8 cellular contexts compared by ENCODE assay signal in the genomic region with DNA sequence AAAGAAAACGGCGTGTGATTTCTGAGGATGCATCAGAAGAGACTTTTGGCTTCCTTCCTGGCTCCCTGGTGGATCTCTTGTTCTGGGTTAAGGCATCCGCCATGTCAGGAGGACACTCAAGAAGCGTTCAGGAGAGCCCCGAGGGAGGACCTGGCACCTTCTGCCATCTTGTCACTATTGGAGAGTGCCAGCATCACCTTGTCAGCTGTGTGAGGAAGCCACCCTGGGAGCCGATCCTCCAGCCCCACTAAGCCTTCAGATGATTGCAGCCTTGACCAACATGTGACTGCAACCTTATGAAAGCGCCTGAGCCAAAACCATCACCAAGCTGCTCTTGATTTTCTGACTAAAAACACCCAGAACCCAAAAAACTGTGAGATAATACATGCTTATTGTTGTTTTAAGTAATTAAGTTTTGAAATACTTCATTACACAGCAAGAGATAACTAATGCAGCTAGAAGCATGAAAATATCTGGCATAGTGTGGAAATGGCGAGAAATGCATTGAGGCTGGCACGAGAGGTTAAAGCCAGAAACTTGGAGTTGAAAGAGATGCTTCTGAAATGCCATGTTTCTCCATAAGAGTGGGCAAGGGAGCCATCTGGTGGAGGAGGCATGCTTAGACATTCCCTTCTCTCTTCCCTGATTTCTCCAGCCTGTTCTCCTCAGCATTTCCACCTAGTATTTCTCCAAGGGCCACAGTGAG. TPM values are rescaled to one million over a fixed set of nuclear protein-coding genes. Genes with fewer than 3 reads are reported as not detected.
DNase-seq lines count a peak whose midpoint lies in the region; ATAC-seq and TF ChIP-seq lines count a peak whose summit lies in the region.

No MANE protein-coding gene starts in this region.

- no peak overlapping the region for H3K4me2 ChIP-seq in HCT116 (ENCODE audit: low read length)

- H3K9me3 ChIP-seq in HCT116 (ENCODE audit: control insufficient read depth in 1 of 2, insufficient read depth in 1 of 2, low read depth in 1 of 2, low read length in 2 of 2): no peaks in the 10 kb centered on the region
- no peaks in the 10 kb centered on the region for H3K9me3 ChIP-seq in tibial artery

- H3K4me3 Mint-ChIP-seq in naive thymus-derived CD8-positive, alpha-beta T cell: no peak overlapping the region

- no peaks in the 10 kb centered on the region for H3K79me2 ChIP-seq in HCT116 (ENCODE audit: insufficient read depth, low read length)

- peak; percentile 98 for TF ChIP-seq RAD21 in HCT116 (IDR thresholded peaks at IDR 0.05; ENCODE audit: low read depth)

- TF ChIP-seq POLR2A in HCT116 (IDR thresholded peaks at IDR 0.05; ENCODE audit: borderline replicate concordance, extremely low read depth, insufficient read depth, insufficient read length): no peak

- peak in 11 of 14 donors; percentile 5 to 76 (median 36) for DNase-seq in C1 segment of cervical spinal cord (lab: John Stamatoyannopoulos, UW)
- DNase-seq in HCT116 (ENCODE audit: low read depth, low spot score): no peak
- peak; percentile 74 for DNase-seq in NCI-H69 (lab: John Stamatoyannopoulos, UW)
- DNase-seq in activated CD4-positive, alpha-beta T cell treated with anti-CD3 and anti-CD28 coated beads, Interleukin-2, amount 50 U/mL, for 48 hours: peak; percentile 59 to 68
- no peak for DNase-seq in epithelial cell of proximal tubule (ENCODE audit: low read depth)
- DNase-seq in naive thymus-derived CD8-positive, alpha-beta T cell: peak; percentile 24 to 76 (median 58)
- peak; percentile 72 to 84 for DNase-seq in tibial artery

- H3K27me3 ChIP-seq in HCT116 (ENCODE audit: insufficient read depth, low read length) (no peaks in the 10 kb centered on the region), tibial artery (no peaks in the 10 kb centered on the region)

- peak; percentile 87 for ATAC-seq in HCT116
- peak; percentile 62 to 73 for ATAC-seq in naive thymus-derived CD8-positive, alpha-beta T cell
- no peak for ATAC-seq in GM21526 (IDR thresholded peaks at IDR 0.05; ENCODE audit: low FRiP score, unreplicated experiment)

- no peak overlapping the region for H3K27ac ChIP-seq in HCT116 (ENCODE audit: low read depth, low read length)
- H3K27ac ChIP-seq in tibial artery: peak overlapping the region in 1 of 2 donors; percentile 7

- H3K36me3 ChIP-seq in HCT116 (ENCODE audit: control insufficient read depth in 1 of 2, insufficient read depth in 2 of 2, low read length in 2 of 2) (no peaks in the 10 kb centered on the region), tibial artery (no peaks in the 10 kb centered on the region)

- no peak overlapping the region for H2AFZ ChIP-seq in HCT116 (ENCODE audit: low read depth, low read length, poor library complexity, severe bottlenecking)

- no peak overlapping the region for H3K4me3 ChIP-seq in HCT116 (replicated peaks in 1 of 2; ENCODE audit: low read depth in 1 of 2, low read length in 2 of 2)
- H3K4me3 ChIP-seq in epithelial cell of proximal tubule (ENCODE audit: low read depth, low read length): no peak overlapping the region
- H3K4me3 ChIP-seq in tibial artery: no peak overlapping the region

- TF ChIP-seq CTCF in HCT116 (IDR thresholded peaks at IDR 0.05 in 2 of 3, conservative IDR thresholded peaks at IDR 0.05 in 1 of 3; ENCODE audit: borderline replicate concordance in 1 of 3, insufficient read depth in 1 of 3, low read depth in 2 of 3, low read length in 2 of 3): peak; percentile 85 to 95 (median 86)
- TF ChIP-seq CTCF in epithelial cell of proximal tubule (conservative IDR thresholded peaks at IDR 0.05; ENCODE audit: low read depth, low read length): peak; percentile 98
- peak; percentile 81 to 95 for TF ChIP-seq CTCF in tibial artery (IDR thresholded peaks at IDR 0.05)

- no TSS peak for BruUV-seq in HCT116 (replicated peaks; lab: Mats Ljungman, UMichigan)

- POLR2A ChIA-PET in HCT116 (lab: Charles Lee): interaction anchor here (0.8 kb wide), 1 partner anchor 30 kb away, joined by 3 read pairs; no protein-coding TSS in a partner anchor
- POLR2A ChIA-PET in naive thymus-derived CD8-positive, alpha-beta T cell (lab: Charles Lee): interaction anchor here (1.2 kb wide), 1 partner anchor 17 kb away, joined by 3 read pairs; no protein-coding TSS in a partner anchor

- no peaks in the 10 kb centered on the region for H4K20me1 ChIP-seq in HCT116 (ENCODE audit: insufficient read depth)

- H3K27ac Mint-ChIP-seq in naive thymus-derived CD8-positive, alpha-beta T cell: peak overlapping the region in 3 of 10 donors; percentile 2 to 31 (median 5)

- H3K36me3 Mint-ChIP-seq in naive thymus-derived CD8-positive, alpha-beta T cell: no peaks in the 10 kb centered on the region

- no peak overlapping the region for H3K9ac ChIP-seq in HCT116 (ENCODE audit: low read length)

- H3K4me1 ChIP-seq in HCT116 (ENCODE audit: control insufficient read depth in 1 of 2, insufficient read depth in 2 of 2, low read length in 2 of 2) (peaks cover 0 to 8% of the 10 kb centered on the region in 2 experiments; a peak in 2 of 4 replicates), tibial artery (peaks cover 0 to 16% (median 12%) of the 10 kb centered on the region in 4 donors)

- H3K9me2 ChIP-seq in HCT116 (ENCODE audit: insufficient read depth): no peaks in the 10 kb centered on the region

- H3K4me1 Mint-ChIP-seq in naive thymus-derived CD8-positive, alpha-beta T cell: peaks cover 5 to 9% (median 6%) of the 10 kb centered on the region in 4 donors

- H3K9me3 Mint-ChIP-seq in naive thymus-derived CD8-positive, alpha-beta T cell: no peaks in the 10 kb centered on the region

- intact Hi-C loops in HCT116 (cut with micrococcal nuclease) (loop anchor here (1.0 to 2.0 kb wide), 3 partner anchors 22 to 55 kb away; no protein-coding TSS in a partner anchor), tibial artery (cut with DNase I; ENCODE audit: low total_unique reads) (loop anchor here (5.0 kb wide), 2 partner anchors 34 to 54 kb away; no protein-coding TSS in a partner anchor)

- CTCF ChIA-PET in HCT116 (lab: Charles Lee): interaction anchor here (0.8 to 5.7 kb wide), 7 partner anchors 13 to 55 kb away, joined by 3 to 44 read pairs (median 4); a partner anchor contains a TSS

- peaks cover 0 to 15% (median 7%) of the 10 kb centered on the region in 5 donors for H3K27me3 Mint-ChIP-seq in naive thymus-derived CD8-positive, alpha-beta T cell

- RAD21 ChIA-PET in HCT116 (lab: Charles Lee; ENCODE audit: low non-redundant PET in 1 of 2, low total read pairs in 2 of 2, uncharacterized antibody in 2 of 2, unreplicated experiment in 2 of 2): interaction anchor here in 1 of 2 experiments (1.3 to 1.6 kb wide), 2 partner anchors 22 to 30 kb away, joined by 4 read pairs; no protein-coding TSS in a partner anchor

TF ChIP-seq in HCT116, 20 proteins besides CTCF, POLR2A, EP300 and RAD21:
- TF ChIP-seq CBX3 (IDR thresholded peaks at IDR 0.05; ENCODE audit: low read depth) (peak; percentile 32; the same call in 1 of the 2 replicates), POLR2AphosphoS5 (IDR thresholded peaks at IDR 0.05; ENCODE audit: low read depth, low read length) (no peak)

RNA-seq across cellular contexts. Expression of a gene that starts 5.4 kb away (rescaled TPM):
- total RNA-seq in HCT116 (2021; ENCODE audit: unreplicated experiment): 28.4 TPM
- polyA plus RNA-seq in HCT116 (2012): 12.8 and 15.3 TPM in 2 replicates
- 13.5 and 23.6 TPM in 2 replicates for total RNA-seq in epithelial cell of proximal tubule
- total RNA-seq in naive thymus-derived CD8-positive, alpha-beta T cell: 10 to 100 TPM; 60.7 to 64.4 TPM
- 10 to 100 TPM; 29.1 to 37.9 (median 34.1) TPM for polyA plus RNA-seq in naive thymus-derived CD8-positive, alpha-beta T cell

RNA-seq across cellular contexts. Expression of a gene that starts 18.0 kb away (rescaled TPM):
- total RNA-seq in HCT116 (2021; ENCODE audit: unreplicated experiment) (36.1 TPM), epithelial cell of proximal tubule (21.2 and 30.5 TPM in 2 replicates)
- polyA plus RNA-seq in HCT116 (2012): 21.0 and 25.9 TPM in 2 replicates
- 1 to 10 TPM; 1.1 to 2.0 TPM for total RNA-seq in naive thymus-derived CD8-positive, alpha-beta T cell
- under 1 TPM; 0.06 to 0.30 (median 0.27) TPM for polyA plus RNA-seq in naive thymus-derived CD8-positive, alpha-beta T cell

RNA-seq across cellular contexts. Expression of a gene that starts 40.3 kb away (rescaled TPM):
- not detected for total RNA-seq in HCT116 (2021; ENCODE audit: unreplicated experiment)
- 0.09 TPM in 1 of 2 replicates, not detected in the other for polyA plus RNA-seq in HCT116 (2012)
- total RNA-seq in epithelial cell of proximal tubule: not detected in 2 replicates
- 10 to 100 TPM; 13.6 to 14.4 TPM for total RNA-seq in naive thymus-derived CD8-positive, alpha-beta T cell
- 10 to 100 TPM; 12.3 to 39.5 (median 20.1) TPM for polyA plus RNA-seq in naive thymus-derived CD8-positive, alpha-beta T cell

RNA-seq across cellular contexts. Expression of a gene that starts 44.5 kb away (rescaled TPM):
- total RNA-seq in HCT116 (2021; ENCODE audit: unreplicated experiment) (26.7 TPM), epithelial cell of proximal tubule (6.5 and 12.0 TPM in 2 replicates)
- polyA plus RNA-seq in HCT116 (2012): 37.1 and 59.0 TPM in 2 replicates
- total RNA-seq in naive thymus-derived CD8-positive, alpha-beta T cell: 1 to 10 TPM; 2.9 to 3.1 TPM
- polyA plus RNA-seq in naive thymus-derived CD8-positive, alpha-beta T cell: 1 to 10 TPM; 2.2 to 3.8 (median 3.2) TPM

Comparison
In these comparisons a context has a peak if more than half of its experiments do, and no peak if none do; other contexts are left out.
1. DNase-seq: peak in C1 segment of cervical spinal cord (11 of 14), NCI-H69 (single experiment), activated CD4-positive, alpha-beta T cell treated with anti-CD3 and anti-CD28 coated beads, Interleukin-2, amount 50 U/mL, for 48 hours (2 of 2), naive thymus-derived CD8-positive, alpha-beta T cell (10 of 10) and tibial artery (2 of 2); none in HCT116 (single experiment) and epithelial cell of proximal tubule (single experiment).
2. RNA of a gene that starts 40.3 kb away (total RNA-seq): 13.6 to 14.4 TPM in naive thymus-derived CD8-positive, alpha-beta T cell; not detected in HCT116 (single experiment) and not detected in epithelial cell of proximal tubule; every median in the first group is over 10 times any median in the second.
3. Peak in every context shown above with its lines, with median percentiles within 50 percentile points of each other: CTCF ChIP-seq.